ENCODE assay signal across 9 cellular contexts in the genomic region with DNA sequence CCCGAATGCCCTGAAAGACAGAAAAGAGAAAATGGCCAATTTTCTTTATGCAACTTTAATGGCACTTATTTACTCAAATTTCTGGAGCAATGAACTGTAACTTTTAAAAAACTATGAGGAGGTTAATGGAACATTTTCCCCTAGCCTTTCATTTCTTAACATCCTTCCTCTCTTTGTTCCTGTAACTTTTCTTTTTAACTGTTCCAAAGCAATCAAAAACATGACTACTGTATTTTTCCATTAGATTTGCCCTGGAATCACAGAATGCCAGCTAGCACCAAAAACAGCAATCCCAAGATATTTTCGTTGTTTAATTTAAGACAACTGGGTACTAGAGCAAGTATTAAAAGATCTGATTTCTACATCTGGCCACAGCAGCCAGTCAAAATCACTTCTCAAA. TPM values are rescaled to one million over a fixed set of nuclear protein-coding genes. Genes with fewer than 3 reads are reported as not detected.
A peak's percentile ranks its signal among the peaks of the same experiment; 100 is the strongest.
DNase-seq lines count a peak whose midpoint lies in the region; ATAC-seq and TF ChIP-seq lines count a peak whose summit lies in the region.
"Had no signal": no experiment of that assay in that cellular context is flagged by ENCODE, and none has a peak within 500 bp of the region (broad histone marks: within the 10 kb centered on the region; RNA-seq: fewer than 3 reads in every experiment).

No MANE protein-coding gene starts in this region.

- H3K4me3 ChIP-seq in GM06990 (replicated peaks; ENCODE audit: low read depth, low read length) (peak overlapping the region; percentile 12), retinal pigment epithelial cell (ENCODE audit: low read length) (peak overlapping the region; percentile 24)

- peak overlapping the region; percentile 84 for H3K27ac ChIP-seq in epithelial cell of prostate

- TF ChIP-seq CTCF in GM06990 (IDR thresholded peaks at IDR 0.05; ENCODE audit: insufficient read depth, low read length, poor library complexity, severe bottlenecking) (no peak), retinal pigment epithelial cell (conservative IDR thresholded peaks at IDR 0.05; ENCODE audit: low read depth, low read length) (no peak), GM10266 (IDR thresholded peaks at IDR 0.05; ENCODE audit: control insufficient read depth, insufficient read depth, low read depth, missing control alignments) (no peak)

- no peaks in the 10 kb centered on the region for H3K27me3 Mint-ChIP-seq in T-helper 17 cell

- peaks cover 55% of the 10 kb centered on the region for H3K4me1 Mint-ChIP-seq in T-helper 17 cell

- in situ Hi-C loops in ACHN (cut with HindIII; ENCODE audit: low pct_ligation_motif_present, low pct_unique_long_range_greater_than_20kb, low sequenced_read_pairs) = no loop called here

- DNase-seq in GM06990 (ENCODE audit: extremely low read depth, insufficient read length) (no peak), T-helper 17 cell (no peak), epithelial cell of prostate (ENCODE audit: low read depth, low spot score) (no peak), retinal pigment epithelial cell (ENCODE audit: low read depth) (no peak), GM10266 (ENCODE audit: extremely low spot score) (no peak), ACHN (no peak), NCI-H2196 (lab: John Stamatoyannopoulos, UW; ENCODE audit: unreplicated experiment) (no peak), mucosa of gallbladder (ENCODE audit: low spot score) (no peak)
- DNase-seq: stimulated activated CD4-positive, alpha-beta T cell treated with anti-CD3 and anti-CD28 coated beads, Interleukin-4, amount 100 ng/mL, for 24 hours had no signal

- no peak for ATAC-seq in T-helper 17 cell

- H3K4me3 Mint-ChIP-seq in T-helper 17 cell = peak overlapping the region; percentile 69

- no peaks in the 10 kb centered on the region for H3K9me3 ChIP-seq in T-helper 17 cell (ENCODE audit: control insufficient read depth, low read length, poor library complexity, severe bottlenecking)

- H3K27me3 ChIP-seq in GM06990 (replicated peaks; ENCODE audit: control insufficient read depth, insufficient read depth, low read length) = no peaks in the 10 kb centered on the region

- H3K36me3 Mint-ChIP-seq in T-helper 17 cell (ENCODE audit: low read depth) = peaks cover 4% of the 10 kb centered on the region

- H3K27ac Mint-ChIP-seq in T-helper 17 cell = peak overlapping the region; percentile 95

- no peaks in the 10 kb centered on the region; the same call in 1 of the 2 replicates for H3K36me3 ChIP-seq in GM06990 (ENCODE audit: control insufficient read depth, insufficient read depth, low read length)

RNA-seq across cellular contexts. Expression of gene STARD7, which starts 3.8 kb away (rescaled TPM):
- total RNA-seq in T-helper 17 cell = 10 to 100 TPM; 59.2 to 72.6 TPM
- 117 TPM for total RNA-seq in mucosa of gallbladder

RNA-seq across cellular contexts. Expression of gene DUSP2, which starts 59.6 kb away (rescaled TPM):
- total RNA-seq in T-helper 17 cell = 100 to 1,000 TPM; 240 to 319 TPM
- 11.3 TPM for total RNA-seq in mucosa of gallbladder

Comparison
In these comparisons a context has a peak if more than half of its experiments do, and no peak if none do; other contexts are left out.
1. RNA of gene DUSP2, which starts 59.6 kb away (total RNA-seq): 240 to 319 TPM in T-helper 17 cell; 11.3 TPM in mucosa of gallbladder (single experiment); every median in the first group is over 10 times any median in the second.